ENCODE assay signal across 7 cellular contexts in genomic region chr10:43230909-43231522, GRCh38. TPM values are rescaled to one million over a fixed set of nuclear protein-coding genes. Genes with fewer than 3 reads are reported as not detected.
A peak's percentile ranks its signal among the peaks of the same experiment; 100 is the strongest.
DNase-seq lines count a peak whose midpoint lies in the region; ATAC-seq and TF ChIP-seq lines count a peak whose summit lies in the region.

No MANE protein-coding gene starts in this region.

- H3K36me3 ChIP-seq in ovary (no peaks in the 10 kb centered on the region), MG63 (no peaks in the 10 kb centered on the region)

- no peak for TF ChIP-seq EP300 in ovary (IDR thresholded peaks at IDR 0.05)

- H3K4me1 ChIP-seq in ovary (ENCODE audit: insufficient read depth): no peaks in the 10 kb centered on the region

- H3K4me3 ChIP-seq in dorsolateral prefrontal cortex (no peak overlapping the region), ovary (no peak overlapping the region), MG63 (no peak overlapping the region)

- peak; percentile 3 to 51 (median 28) for DNase-seq in dorsolateral prefrontal cortex
- peak in 3 of 5 donors; percentile 1 to 14 (median 9) for DNase-seq in ovary
- no peak for DNase-seq in NCI-H146 (lab: John Stamatoyannopoulos, UW)
- no peak for DNase-seq in NCI-H2081 (lab: John Stamatoyannopoulos, UW)
- no peak for DNase-seq in MG63

- 80 to 90% (median 90%) methylated on average over 8 of the region's 8 CpGs for WGBS in ovary, 3 donors

- ATAC-seq in GM18861 (IDR thresholded peaks at IDR 0.05; ENCODE audit: unreplicated experiment): peak; percentile 24
- peak; percentile 17 for ATAC-seq in HG03139 (IDR thresholded peaks at IDR 0.05; ENCODE audit: unreplicated experiment)

- intact Hi-C loops in dorsolateral prefrontal cortex (cut with DNase I): no loop called here
- intact Hi-C loops in ovary (cut with DNase I): no loop called here

- no peak for TF ChIP-seq POLR2A in ovary (IDR thresholded peaks at IDR 0.05)

- no peak for TF ChIP-seq CTCF in dorsolateral prefrontal cortex (IDR thresholded peaks at IDR 0.05 in 54 of 56, conservative IDR thresholded peaks at IDR 0.05 in 2 of 56; ENCODE audit: low read depth in 1 of 56, partially characterized antibody in 56 of 56)
- no peak for TF ChIP-seq CTCF in ovary (IDR thresholded peaks at IDR 0.05)

- H3K27ac ChIP-seq in dorsolateral prefrontal cortex: no peak overlapping the region
- no peak overlapping the region for H3K27ac ChIP-seq in ovary

- H3K9me3 ChIP-seq in ovary (no peaks in the 10 kb centered on the region), MG63 (no peaks in the 10 kb centered on the region)

- H3K27me3 ChIP-seq in dorsolateral prefrontal cortex: peaks cover 0 to 33% (median 18%) of the 10 kb centered on the region in 45 donors
- no peaks in the 10 kb centered on the region for H3K27me3 ChIP-seq in ovary
- no peaks in the 10 kb centered on the region for H3K27me3 ChIP-seq in MG63

RNA-seq across cellular contexts. Expression of gene RASGEF1A, which starts 35.8 kb away (rescaled TPM):
- total RNA-seq in dorsolateral prefrontal cortex (10 to 100 TPM; 16.3 to 54.4 (median 39.2) TPM), ovary (1 to 10 TPM in 4 of 7 donors, under 1 TPM in 3; 0.60 to 5.2 (median 1.3) TPM)
- polyA plus RNA-seq in ovary: 1 to 10 TPM in 1 of 2 donors, under 1 TPM in 1; 0.92 to 2.3 TPM
- 0.30 TPM in 1 of 2 replicates, not detected in the other for total RNA-seq in MG63 (2014; rRNA removed; shearing (Covaris generic); ENCODE audit: low replicate concordance)

Comparison
In these comparisons a context has a peak if more than half of its experiments do, and no peak if none do; other contexts are left out.
1. DNase-seq: peak in dorsolateral prefrontal cortex (10 of 10) and ovary (3 of 5); none in NCI-H146 (single experiment), NCI-H2081 (0 of 2) and MG63 (single experiment).